Comparison of ENCODE assay signal across 1 cellular context in the genomic region with DNA sequence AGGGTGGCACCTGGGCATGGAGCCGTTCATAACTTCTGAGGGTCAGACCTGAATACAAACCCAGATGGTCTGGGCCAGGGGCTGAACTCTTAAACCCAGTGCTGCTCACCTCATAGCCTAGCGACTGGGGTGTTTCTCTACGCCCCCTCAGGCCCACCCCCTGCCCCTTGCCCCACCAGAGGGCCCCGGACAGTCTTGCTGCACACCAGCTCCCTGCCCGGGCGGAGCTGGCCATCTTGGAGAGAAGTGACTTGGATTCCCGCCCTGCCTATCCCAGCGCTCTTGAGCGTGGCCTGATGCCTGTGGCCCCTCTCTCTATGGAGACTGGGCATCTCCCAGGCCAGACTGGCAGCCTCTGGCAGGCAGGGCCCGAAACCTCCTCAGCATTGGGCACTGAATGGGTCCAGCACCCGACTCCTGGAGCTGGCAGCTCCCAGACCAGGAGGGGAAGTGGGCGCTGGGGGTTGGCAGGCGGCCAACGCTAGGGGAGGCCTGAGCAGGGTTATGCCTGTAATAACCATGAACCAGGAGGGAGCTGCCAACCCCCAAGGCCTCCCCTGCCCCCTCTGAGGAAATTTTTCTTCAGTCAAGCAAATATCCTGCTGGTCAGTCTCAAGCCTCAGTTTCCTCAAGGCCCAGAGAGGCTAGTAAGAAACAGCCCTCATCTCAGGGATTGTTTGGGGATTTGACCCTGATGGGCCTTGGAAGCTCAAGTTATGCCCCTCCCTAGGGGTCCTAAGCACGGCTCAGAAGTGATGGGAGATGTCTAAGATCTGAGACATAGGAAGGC.
TF ChIP-seq lines count a peak whose summit lies in the region.

No MANE protein-coding gene starts in this region.

TF ChIP-seq in GM23338, 12 proteins besides CTCF, POLR2A, EP300 and RAD21 (continued from another document):
- no peak for TF ChIP-seq ZNF462 (CRISPR knock-in tag; IDR thresholded peaks at IDR 0.05)
- TF ChIP-seq STAT1 (IDR thresholded peaks at IDR 0.05; ENCODE audit: unreplicated experiment) = no peak
- no peak for TF ChIP-seq REST (IDR thresholded peaks at IDR 0.05; ENCODE audit: unreplicated experiment)
- no peak for TF ChIP-seq POLR2AphosphoS5 (IDR thresholded peaks at IDR 0.05; ENCODE audit: low read depth)
